Comparison of ENCODE assay signal across 34 cellular contexts in the genomic region with DNA sequence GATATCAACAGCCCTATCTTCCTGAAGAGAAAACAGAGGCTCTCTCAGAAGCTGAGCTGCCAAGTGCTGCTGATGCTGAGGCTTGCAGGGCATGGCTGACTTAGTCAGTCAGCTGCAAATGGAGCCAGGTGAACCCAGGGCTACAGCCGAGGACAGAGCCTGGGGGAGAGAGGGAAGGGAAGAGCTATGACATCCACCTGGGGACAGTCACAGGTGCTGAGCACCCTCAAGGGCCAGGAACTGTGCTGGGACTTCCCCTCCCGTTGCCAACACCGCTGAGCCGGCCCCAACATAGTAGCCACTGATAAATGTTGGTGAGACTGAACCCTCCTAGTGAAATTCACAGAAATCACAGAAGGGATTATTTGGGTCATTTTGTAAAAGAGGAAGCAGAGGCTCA. TPM values are rescaled to one million over a fixed set of nuclear protein-coding genes. Genes with fewer than 3 reads are reported as not detected.
"Had no signal": no experiment of that assay in that cellular context is flagged by ENCODE, and none has a peak within 500 bp of the region (broad histone marks: within the 10 kb centered on the region; RNA-seq: fewer than 3 reads in every experiment).

No MANE protein-coding gene starts in this region.

- H3K36me3 ChIP-seq: ascending aorta, cardiac muscle cell, WERI-Rb-1 had no signal

- H3K27me3 ChIP-seq: ascending aorta had no signal

- DNase-seq: activated CD4-positive, alpha-beta memory T cell treated with anti-CD3 and anti-CD28 coated beads, Interleukin-2, amount 10 ng/mL, durations not matched to agents 7 days and 5 days; activated CD4-positive, alpha-beta T cell treated with anti-CD3 and anti-CD28 coated beads for 1 hour; activated CD4-positive, alpha-beta T cell treated with anti-CD3 and anti-CD28 coated beads for 36 hours; activated CD4-positive, alpha-beta T cell treated with anti-CD3 and anti-CD28 coated beads for 48 hours; activated CD4-positive, alpha-beta T cell treated with anti-CD3 and anti-CD28 coated beads, Interleukin-2, amount 10 ng/mL, durations not matched to agents 7 days and 5 days; activated CD4-positive, alpha-beta T cell treated with anti-CD3 and anti-CD28 coated beads, Interleukin-2, amount 50 U/mL, for 48 hours; activated CD4-positive, CD25-positive, alpha-beta regulatory T cell; activated CD8-positive, alpha-beta memory T cell treated with anti-CD3 and anti-CD28 coated beads for 24 hours; activated CD8-positive, alpha-beta memory T cell treated with anti-CD3 and anti-CD28 coated beads, Interleukin-2, amount 10 ng/mL, durations not matched to agents 7 days and 5 days; activated CD8-positive, alpha-beta memory T cell treated with anti-CD3 and anti-CD28 coated beads, Interleukin-2, amount 50 U/mL, for 48 hours; activated CD8-positive, alpha-beta T cell treated with anti-CD3 and anti-CD28 coated beads, Interleukin-2, amount 10 ng/mL, durations not matched to agents 7 days and 5 days; activated effector memory CD4-positive, alpha-beta T cell treated with Interleukin-2 at 50 U/mL for 16 hours; activated gamma-delta T cell; activated naive CD4-positive, alpha-beta T cell treated with anti-CD3 and anti-CD28 coated beads, Interleukin-2, amount 10 ng/mL, durations not matched to agents 7 days and 5 days; activated naive CD4-positive, alpha-beta T cell treated with Interleukin-2 at 50 U/mL for 16 hours; activated naive CD8-positive, alpha-beta T cell treated with anti-CD3 and anti-CD28 coated beads, Interleukin-2, amount 10 ng/mL, durations not matched to agents 7 days and 5 days; activated naive CD8-positive, alpha-beta T cell treated with anti-CD3 and anti-CD28 coated beads, Interleukin-2, amount 50 U/mL, for 24 hours; activated T-cell treated with anti-CD3 and anti-CD28 coated beads, Interleukin-2, amount 50 U/mL, for 24 hours; activated T-cell treated with anti-CD3 and anti-CD28 coated beads, Interleukin-2, amount 50 U/mL, for 48 hours; amygdala; anterior cingulate cortex; caudate nucleus; cerebellar nuclear complex; T-helper 1 cell; T-helper 2 cell; T-helper 9 cell; WERI-Rb-1 had no signal

- ATAC-seq: activated CD4-positive, alpha-beta T cell treated with anti-CD3 and anti-CD28 coated beads for 36 hours; activated CD4-positive, CD25-positive, alpha-beta regulatory T cell treated with anti-CD3 and anti-CD28 coated beads, Interleukin-2, amount 50 U/mL, for 24 hours; activated CD8-positive, alpha-beta memory T cell treated with anti-CD3 and anti-CD28 coated beads, Interleukin-2, amount 10 ng/mL, durations not matched to agents 7 days and 5 days; activated CD8-positive, alpha-beta T cell treated with anti-CD3 and anti-CD28 coated beads, Interleukin-2, amount 10 ng/mL, durations not matched to agents 7 days and 5 days; activated naive CD8-positive, alpha-beta T cell treated with anti-CD3 and anti-CD28 coated beads, Interleukin-2, amount 50 U/mL, for 24 hours; WTC11 had no signal

- H3K9me3 ChIP-seq: ascending aorta had no signal

- H3K4me3 ChIP-seq: ascending aorta, cardiac muscle cell had no signal

- H3K27ac ChIP-seq: ascending aorta, cardiac muscle cell, WERI-Rb-1 had no signal

- H3K4me1 ChIP-seq: ascending aorta had no signal

RNA-seq across cellular contexts. Expression of a gene that starts 6.7 kb away (rescaled TPM):
- total RNA-seq: activated CD4-positive, alpha-beta memory T cell treated with anti-CD3 and anti-CD28 coated beads, Interleukin-2, amount 10 ng/mL, durations not matched to agents 7 days and 5 days; activated CD4-positive, alpha-beta T cell treated with anti-CD3 and anti-CD28 coated beads for 36 hours; activated CD4-positive, alpha-beta T cell treated with anti-CD3 and anti-CD28 coated beads, Interleukin-2, amount 10 ng/mL, durations not matched to agents 7 days and 5 days; activated CD8-positive, alpha-beta memory T cell treated with anti-CD3 and anti-CD28 coated beads, Interleukin-2, amount 10 ng/mL, durations not matched to agents 7 days and 5 days; activated CD8-positive, alpha-beta T cell treated with anti-CD3 and anti-CD28 coated beads, Interleukin-2, amount 10 ng/mL, durations not matched to agents 7 days and 5 days; activated naive CD8-positive, alpha-beta T cell treated with anti-CD3 and anti-CD28 coated beads, Interleukin-2, amount 10 ng/mL, durations not matched to agents 7 days and 5 days; activated T-helper 2 cell treated with anti-CD3 and anti-CD28 coated beads, Interferon-gamma antibody, Interleukin-2, Interleukin-4, amounts not matched to agents 10 μg/mL and 5 μg/mL and 100 μg/mL, durations not matched to agents 14 hours and 24 hours and 36 hours; bronchial epithelial cell; cardiac muscle cell; chondrocyte had no signal
